Comparison of ENCODE assay signal across 2 cellular contexts in the genomic region with DNA sequence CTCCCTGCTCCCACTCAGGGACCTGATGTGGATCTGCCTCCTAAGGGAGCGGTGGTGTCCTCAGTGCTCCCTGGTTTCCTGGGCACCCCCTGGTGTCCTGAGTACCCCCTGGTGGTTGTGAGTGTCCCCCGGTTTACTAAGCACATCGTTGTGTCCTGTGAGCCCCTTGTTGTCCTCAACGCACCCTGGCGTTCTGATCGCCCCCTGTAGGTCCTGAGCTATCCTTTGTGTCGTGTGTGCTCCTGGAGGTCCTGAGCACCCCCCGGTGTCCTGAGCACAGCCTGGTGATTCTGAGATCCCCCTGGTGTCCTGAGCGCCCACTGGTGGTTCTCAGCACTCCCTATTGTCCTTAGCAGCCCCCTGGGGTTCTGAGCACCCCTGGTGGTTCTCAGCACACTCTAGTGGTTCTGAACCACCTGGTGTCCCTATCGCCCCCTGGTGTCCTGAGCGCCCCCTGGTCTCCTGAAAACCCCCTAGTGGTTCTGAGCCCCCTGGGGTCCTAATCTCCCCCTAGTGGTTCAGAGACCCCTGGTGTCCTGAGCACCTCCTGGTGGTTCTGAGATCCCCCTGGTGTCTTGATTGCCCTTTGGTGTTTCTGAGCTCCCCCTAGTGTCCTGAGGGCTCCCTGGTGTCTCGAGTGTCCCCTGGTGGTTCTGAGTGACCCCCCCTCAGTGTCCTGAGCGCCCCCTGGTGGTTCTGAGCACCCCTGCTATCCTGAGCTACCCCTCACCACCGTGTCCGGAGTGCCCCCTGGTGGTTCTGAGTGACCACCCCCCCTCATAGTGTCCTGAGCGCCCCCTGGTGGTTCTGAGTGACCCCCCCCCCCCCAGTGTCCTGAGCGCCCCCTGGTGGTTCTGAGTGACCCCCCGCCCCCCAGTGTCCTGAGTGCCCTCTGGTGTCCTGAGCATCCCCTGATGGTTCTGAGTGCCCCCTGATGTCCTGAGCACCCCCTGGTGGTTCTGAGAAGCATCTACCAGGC.
TF ChIP-seq lines count a peak whose summit lies in the region.

No MANE protein-coding gene starts in this region.

TF ChIP-seq in HCT116, 20 proteins besides CTCF, POLR2A, EP300 and RAD21 (continued from another document):
- TF ChIP-seq, protein P1, sequence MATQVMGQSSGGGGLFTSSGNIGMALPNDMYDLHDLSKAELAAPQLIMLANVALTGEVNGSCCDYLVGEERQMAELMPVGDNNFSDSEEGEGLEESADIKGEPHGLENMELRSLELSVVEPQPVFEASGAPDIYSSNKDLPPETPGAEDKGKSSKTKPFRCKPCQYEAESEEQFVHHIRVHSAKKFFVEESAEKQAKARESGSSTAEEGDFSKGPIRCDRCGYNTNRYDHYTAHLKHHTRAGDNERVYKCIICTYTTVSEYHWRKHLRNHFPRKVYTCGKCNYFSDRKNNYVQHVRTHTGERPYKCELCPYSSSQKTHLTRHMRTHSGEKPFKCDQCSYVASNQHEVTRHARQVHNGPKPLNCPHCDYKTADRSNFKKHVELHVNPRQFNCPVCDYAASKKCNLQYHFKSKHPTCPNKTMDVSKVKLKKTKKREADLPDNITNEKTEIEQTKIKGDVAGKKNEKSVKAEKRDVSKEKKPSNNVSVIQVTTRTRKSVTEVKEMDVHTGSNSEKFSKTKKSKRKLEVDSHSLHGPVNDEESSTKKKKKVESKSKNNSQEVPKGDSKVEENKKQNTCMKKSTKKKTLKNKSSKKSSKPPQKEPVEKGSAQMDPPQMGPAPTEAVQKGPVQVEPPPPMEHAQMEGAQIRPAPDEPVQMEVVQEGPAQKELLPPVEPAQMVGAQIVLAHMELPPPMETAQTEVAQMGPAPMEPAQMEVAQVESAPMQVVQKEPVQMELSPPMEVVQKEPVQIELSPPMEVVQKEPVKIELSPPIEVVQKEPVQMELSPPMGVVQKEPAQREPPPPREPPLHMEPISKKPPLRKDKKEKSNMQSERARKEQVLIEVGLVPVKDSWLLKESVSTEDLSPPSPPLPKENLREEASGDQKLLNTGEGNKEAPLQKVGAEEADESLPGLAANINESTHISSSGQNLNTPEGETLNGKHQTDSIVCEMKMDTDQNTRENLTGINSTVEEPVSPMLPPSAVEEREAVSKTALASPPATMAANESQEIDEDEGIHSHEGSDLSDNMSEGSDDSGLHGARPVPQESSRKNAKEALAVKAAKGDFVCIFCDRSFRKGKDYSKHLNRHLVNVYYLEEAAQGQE (IDR thresholded peaks at IDR 0.05; ENCODE audit: low read depth) = no peak
- TF ChIP-seq CBX3 (IDR thresholded peaks at IDR 0.05; ENCODE audit: low read depth) (no peak), JUND (IDR thresholded peaks at IDR 0.05) (no peak), ZNF274 (IDR thresholded peaks at IDR 0.05; ENCODE audit: low read depth, low read length) (no peak), SIN3A (IDR thresholded peaks at IDR 0.05; ENCODE audit: low read depth) (no peak), SP1 (IDR thresholded peaks at IDR 0.05; ENCODE audit: low read depth) (no peak), MAX (IDR thresholded peaks at IDR 0.05) (no peak), SRF (IDR thresholded peaks at IDR 0.05; ENCODE audit: low read depth) (no peak), EZH2 (IDR thresholded peaks at IDR 0.05) (no peak), EGR1 (IDR thresholded peaks at IDR 0.05; ENCODE audit: low read depth) (no peak)
TF ChIP-seq in HCT116: peak in this region for 0.

TF ChIP-seq in liver, 16 proteins besides CTCF, POLR2A, EP300 and RAD21 (continued from another document):
- TF ChIP-seq ZBTB33 (IDR thresholded peaks at IDR 0.05) = no peak
- TF ChIP-seq JUND (IDR thresholded peaks at IDR 0.05) = no peak
- TF ChIP-seq FOXA1 (IDR thresholded peaks at IDR 0.05) = no peak
- TF ChIP-seq TAF1 (conservative IDR thresholded peaks at IDR 0.05) = no peak
- TF ChIP-seq RXRA (IDR thresholded peaks at IDR 0.05) = no peak
- TF ChIP-seq YY1 (IDR thresholded peaks at IDR 0.05) = no peak
- TF ChIP-seq NR2F2 (IDR thresholded peaks at IDR 0.05) = no peak
- no peak for TF ChIP-seq SP1 (IDR thresholded peaks at IDR 0.05)
- TF ChIP-seq HNF4G (IDR thresholded peaks at IDR 0.05) = no peak
- TF ChIP-seq, protein P2, sequence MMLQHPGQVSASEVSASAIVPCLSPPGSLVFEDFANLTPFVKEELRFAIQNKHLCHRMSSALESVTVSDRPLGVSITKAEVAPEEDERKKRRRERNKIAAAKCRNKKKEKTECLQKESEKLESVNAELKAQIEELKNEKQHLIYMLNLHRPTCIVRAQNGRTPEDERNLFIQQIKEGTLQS (IDR thresholded peaks at IDR 0.05) = no peak
- no peak for TF ChIP-seq HNF4A (conservative IDR thresholded peaks at IDR 0.05)
- TF ChIP-seq EGR1 (IDR thresholded peaks at IDR 0.05; ENCODE audit: low read depth in 2 of 2) = no peak
- no peak for TF ChIP-seq GABPA (IDR thresholded peaks at IDR 0.05 in 1 of 2, conservative IDR thresholded peaks at IDR 0.05 in 1 of 2)
- TF ChIP-seq MAX (IDR thresholded peaks at IDR 0.05) = no peak
